ENCODE assay signal across 12 cellular contexts in the genomic region with DNA sequence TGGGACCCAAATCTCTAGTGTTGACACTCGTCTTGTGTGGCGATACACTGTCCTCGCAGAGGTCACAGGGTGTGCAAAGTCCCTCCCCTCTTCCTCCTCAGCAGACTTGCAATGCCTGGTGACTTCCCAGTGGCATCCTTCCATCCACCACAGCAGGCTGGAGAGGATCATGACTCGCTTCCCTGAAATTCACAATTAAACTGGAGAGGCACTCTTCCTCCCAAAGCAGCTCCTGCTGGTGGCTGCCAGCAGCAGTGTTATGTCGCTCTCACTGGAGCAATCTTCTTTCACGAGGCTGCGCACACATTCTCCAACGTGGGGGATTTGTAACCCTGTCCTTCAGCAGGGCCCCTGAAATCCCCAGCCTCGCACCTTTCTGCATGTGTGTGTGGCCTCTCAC.
DNase-seq lines count a peak whose midpoint lies in the region; ATAC-seq and TF ChIP-seq lines count a peak whose summit lies in the region.
"Had no signal": no experiment of that assay in that cellular context is flagged by ENCODE, and none has a peak within 500 bp of the region (broad histone marks: within the 10 kb centered on the region; RNA-seq: fewer than 3 reads in every experiment).

No MANE protein-coding gene starts in this region.

- TF ChIP-seq CTCF in Loucy (conservative IDR thresholded peaks at IDR 0.05; ENCODE audit: low read length) (no peak), chondrocyte (IDR thresholded peaks at IDR 0.05) (peak; percentile 51)

- no peaks in the 10 kb centered on the region for H3K9me2 ChIP-seq in Loucy (replicated peaks; ENCODE audit: low read depth, low read length)

- H3K9ac ChIP-seq in Loucy (ENCODE audit: low read depth, low read length, poor library complexity, severe bottlenecking), result no peak overlapping the region

- H4K20me1 ChIP-seq in Loucy (ENCODE audit: insufficient read depth, low read length, poor library complexity, severe bottlenecking), result no peaks in the 10 kb centered on the region

- no peaks in the 10 kb centered on the region for H3K36me3 ChIP-seq in Loucy (ENCODE audit: insufficient read depth, low read length)
- H3K36me3 ChIP-seq: heart left ventricle had no signal

- H3K9me3 ChIP-seq in Loucy (ENCODE audit: insufficient read depth, low read depth, low read length), result no peaks in the 10 kb centered on the region
- H3K9me3 ChIP-seq: heart left ventricle had no signal

- ATAC-seq in HG03175 (IDR thresholded peaks at IDR 0.05; ENCODE audit: unreplicated experiment), result no peak
- no peak for ATAC-seq in HG03196 (IDR thresholded peaks at IDR 0.05; ENCODE audit: unreplicated experiment)
- ATAC-seq: heart left ventricle had no signal

- no peak overlapping the region for H3K4me3 Mint-ChIP-seq in chondrocyte (ENCODE audit: unreplicated experiment)
- H3K4me3 Mint-ChIP-seq: activated naive CD8-positive, alpha-beta T cell treated with anti-CD3 and anti-CD28 coated beads for 36 hours had no signal

- H3K4me1 ChIP-seq in Loucy (ENCODE audit: insufficient read depth, low read length, poor library complexity, severe bottlenecking), result peaks cover 12% of the 10 kb centered on the region

- H3K79me2 ChIP-seq in Loucy (ENCODE audit: insufficient read depth, low read length), result no peaks in the 10 kb centered on the region

- H2AFZ ChIP-seq in Loucy (ENCODE audit: low read length), result peak overlapping the region; percentile 55; the same call in 1 of the 2 replicates

- peaks cover 32% of the 10 kb centered on the region for H3K4me1 Mint-ChIP-seq in chondrocyte (ENCODE audit: low read depth)

- no peak overlapping the region for H3K4me3 ChIP-seq in Loucy (ENCODE audit: low read length, poor library complexity, severe bottlenecking)
- H3K4me3 ChIP-seq: heart left ventricle had no signal

- no peak overlapping the region for H3K4me2 ChIP-seq in Loucy (ENCODE audit: low read depth, low read length, poor library complexity, severe bottlenecking)

- H3K27me3 ChIP-seq in Loucy (ENCODE audit: insufficient read depth, low read length, poor library complexity, severe bottlenecking), result no peaks in the 10 kb centered on the region
- H3K27me3 ChIP-seq: heart left ventricle had no signal

- no peaks in the 10 kb centered on the region for H3F3A ChIP-seq in Loucy (ENCODE audit: low read depth)

- no peaks in the 10 kb centered on the region for H3K9me3 Mint-ChIP-seq in chondrocyte (ENCODE audit: low read depth)
- H3K9me3 Mint-ChIP-seq: activated naive CD8-positive, alpha-beta T cell treated with anti-CD3 and anti-CD28 coated beads for 36 hours had no signal

- H3K27ac Mint-ChIP-seq in chondrocyte (ENCODE audit: unreplicated experiment), result peak overlapping the region; percentile 87
- H3K27ac Mint-ChIP-seq: activated naive CD8-positive, alpha-beta T cell treated with anti-CD3 and anti-CD28 coated beads for 36 hours had no signal

- H3K36me3 Mint-ChIP-seq in chondrocyte (ENCODE audit: low read depth), result no peaks in the 10 kb centered on the region
- H3K36me3 Mint-ChIP-seq: activated naive CD8-positive, alpha-beta T cell treated with anti-CD3 and anti-CD28 coated beads for 36 hours had no signal

- DNase-seq in DMS53 (lab: John Stamatoyannopoulos, UW) (peak; percentile 56), chondrocyte (ENCODE audit: low spot score) (no peak), myocyte (ENCODE audit: low read depth) (peak; percentile 86), nucleus accumbens (lab: John Stamatoyannopoulos, UW) (no peak), SKM-1 (lab: John Stamatoyannopoulos, UW; ENCODE audit: unreplicated experiment) (no peak)
- DNase-seq: activated naive CD8-positive, alpha-beta T cell treated with anti-CD3 and anti-CD28 coated beads for 36 hours; heart left ventricle; Karpas-422; substantia nigra had no signal

- no peaks in the 10 kb centered on the region for H3K27me3 Mint-ChIP-seq in chondrocyte (ENCODE audit: low read depth)
- H3K27me3 Mint-ChIP-seq: activated naive CD8-positive, alpha-beta T cell treated with anti-CD3 and anti-CD28 coated beads for 36 hours had no signal

Comparison
In these comparisons a context has a peak if more than half of its experiments do, and no peak if none do; other contexts are left out.
1. DNase-seq: peak in DMS53 (single experiment) and myocyte (single experiment); none in chondrocyte (single experiment), nucleus accumbens (0 of 56) and SKM-1 (single experiment).